17 cellular contexts compared by ENCODE assay signal in genomic region chr16:2779978-2780898, GRCh38. TPM values are rescaled to one million over a fixed set of nuclear protein-coding genes. Genes with fewer than 3 reads are reported as not detected.
DNase-seq lines count a peak whose midpoint lies in the region; ATAC-seq and TF ChIP-seq lines count a peak whose summit lies in the region.
"Had no signal": no experiment of that assay in that cellular context is flagged by ENCODE, and none has a peak within 500 bp of the region (broad histone marks: within the 10 kb centered on the region; RNA-seq: fewer than 3 reads in every experiment).

No MANE protein-coding gene starts in this region.

- H3K9me3 ChIP-seq in HEK293 (ENCODE audit: control insufficient read depth, insufficient read depth, low read depth, low read length), result no peaks in the 10 kb centered on the region
- H3K9me3 ChIP-seq: left lung had no signal

- TF ChIP-seq CTCF in HEK293 (tag by site-specific recombination; IDR thresholded peaks at IDR 0.05), result no peak
- no peak for TF ChIP-seq CTCF in omental fat pad (IDR thresholded peaks at IDR 0.05)

- H3K4me1 ChIP-seq in HEK293 (ENCODE audit: control insufficient read depth, insufficient read depth, low read length), result peaks cover 2% of the 10 kb centered on the region; the same call in 1 of the 2 replicates

- POLR2A ChIA-PET in HEK293 (lab: Yijun Ruan, JAX), result no interaction called here

- CTCF ChIA-PET in HEK293 (lab: Yijun Ruan, JAX), result interaction anchor here (1.2 to 1.7 kb wide), 2 partner anchors 92 to 147 kb away, joined by 3 to 4 read pairs; no protein-coding TSS in a partner anchor

- peak; percentile 14 to 17 for DNase-seq in activated T-cell treated with anti-CD3 and anti-CD28 coated beads, Interleukin-2, amount 50 U/mL, for 48 hours
- no peak for DNase-seq in activated T-cell treated with anti-CD3 and anti-CD28 coated beads, Interleukin-2, amount 50 U/mL, for 1 hour
- DNase-seq in cerebellar cortex (ENCODE audit: low spot score) (peak; percentile 27), omental fat pad (ENCODE audit: low spot score) (peak; percentile 18), NCI-H1694 (lab: John Stamatoyannopoulos, UW) (no peak)
- DNase-seq: effector CD8-positive, alpha-beta T cell; GF-D8; NCI-H1436; stimulated activated CD4-positive, alpha-beta T cell treated with anti-CD3 and anti-CD28 coated beads, Interleukin-1b, Interleukin-23, amount 100 ng/mL, for 48 hours; trophoblast cell had no signal

- no peak overlapping the region for H3K27ac ChIP-seq in HEK293 (ENCODE audit: extremely low read depth, low read depth, low read length)
- H3K27ac ChIP-seq: left lung had no signal

- ATAC-seq in omental fat pad (ENCODE audit: low FRiP score) (no peak), HG03520 (IDR thresholded peaks at IDR 0.05; ENCODE audit: unreplicated experiment) (no peak), GM21360 (IDR thresholded peaks at IDR 0.05; ENCODE audit: unreplicated experiment) (no peak)
- ATAC-seq: left lung had no signal

- H3K4me3 ChIP-seq in HEK293 (ENCODE audit: low read depth, low read length), result no peak overlapping the region
- H3K4me3 ChIP-seq: left lung had no signal

- H3K36me3 ChIP-seq in HEK293 (ENCODE audit: control insufficient read depth in 2 of 2, insufficient read depth in 1 of 2, low read length in 2 of 2), result peaks cover 0 to 9% of the 10 kb centered on the region in 2 experiments; a peak in 1 of 3 replicates

TF ChIP-seq in HEK293, 187 proteins besides CTCF, POLR2A, EP300 and RAD21:
- peak; percentile 87 for TF ChIP-seq KLF1 (tag by site-specific recombination; IDR thresholded peaks at IDR 0.05)
- TF ChIP-seq ZNF610 (tag by site-specific recombination; IDR thresholded peaks at IDR 0.05; ENCODE audit: borderline replicate concordance), result no peak
- peak; percentile 43; the same call in 1 of the 2 replicates for TF ChIP-seq KLF17 (tag by site-specific recombination; IDR thresholded peaks at IDR 0.05)
- peak; percentile 82 for TF ChIP-seq SCRT2 (tag by site-specific recombination; IDR thresholded peaks at IDR 0.05)
- TF ChIP-seq ZNF600 (tag by site-specific recombination; IDR thresholded peaks at IDR 0.05), result peak; percentile 47; the same call in 1 of the 2 replicates
- peak; percentile 75; the same call in 1 of the 2 replicates for TF ChIP-seq SCRT1 (tag by site-specific recombination; IDR thresholded peaks at IDR 0.05; ENCODE audit: borderline replicate concordance)
TF ChIP-seq in HEK293: peak in this region for 5.

RNA-seq across cellular contexts. Expression of gene ELOB, which starts 3.2 kb away (rescaled TPM):
- 100 to 1,000 TPM; 181 to 341 (median 323) TPM for total RNA-seq in omental fat pad

RNA-seq across cellular contexts. Expression of gene PRSS33, which starts 7.1 kb away (rescaled TPM):
- total RNA-seq in omental fat pad, result not detected
- total RNA-seq: fibroblast of villous mesenchyme, left lung, myocyte, renal cortical epithelial cell had no signal

RNA-seq across cellular contexts. Expression of gene PRSS41, which starts 18.0 kb away (rescaled TPM):
- total RNA-seq in omental fat pad, result not detected
- total RNA-seq: fibroblast of villous mesenchyme, left lung, myocyte, renal cortical epithelial cell had no signal

RNA-seq across cellular contexts. Expression of gene SRRM2, which starts 27.8 kb away (rescaled TPM):
- 100 to 1,000 TPM; 230 to 465 (median 368) TPM for total RNA-seq in omental fat pad

RNA-seq across cellular contexts. Expression of gene PRSS21, which starts 36.8 kb away (rescaled TPM):
- 1 to 10 TPM in 1 of 4 donors, under 1 TPM in 1, not detected in 2; 0.65 to 1.0 TPM for total RNA-seq in omental fat pad
- total RNA-seq: myocyte had no signal

Comparison
In these comparisons a context has a peak if more than half of its experiments do, and no peak if none do; other contexts are left out.
1. DNase-seq: peak in activated T-cell treated with anti-CD3 and anti-CD28 coated beads, Interleukin-2, amount 50 U/mL, for 48 hours (2 of 2), cerebellar cortex (single experiment) and omental fat pad (single experiment); none in activated T-cell treated with anti-CD3 and anti-CD28 coated beads, Interleukin-2, amount 50 U/mL, for 1 hour (single experiment) and NCI-H1694 (single experiment).